2 cellular contexts compared by ENCODE assay signal in genomic region chr6:83592770-83593394, GRCh38.
TF ChIP-seq lines count a peak whose summit lies in the region.

No MANE protein-coding gene starts in this region.

TF ChIP-seq in GM23338, 12 proteins besides CTCF, POLR2A, EP300 and RAD21:
- TF ChIP-seq ZNF462 (CRISPR knock-in tag; IDR thresholded peaks at IDR 0.05) (0 out of 2 replicates have a peak, but pooled peaks have one; percentile 28), POLR2AphosphoS5 (IDR thresholded peaks at IDR 0.05; ENCODE audit: low read depth) (no peak)
TF ChIP-seq in GM23338: peak in this region for 1.

TF ChIP-seq in IMR-90, 13 proteins besides CTCF, POLR2A, EP300 and RAD21 (continued from another document):
- TF ChIP-seq, protein P1, sequence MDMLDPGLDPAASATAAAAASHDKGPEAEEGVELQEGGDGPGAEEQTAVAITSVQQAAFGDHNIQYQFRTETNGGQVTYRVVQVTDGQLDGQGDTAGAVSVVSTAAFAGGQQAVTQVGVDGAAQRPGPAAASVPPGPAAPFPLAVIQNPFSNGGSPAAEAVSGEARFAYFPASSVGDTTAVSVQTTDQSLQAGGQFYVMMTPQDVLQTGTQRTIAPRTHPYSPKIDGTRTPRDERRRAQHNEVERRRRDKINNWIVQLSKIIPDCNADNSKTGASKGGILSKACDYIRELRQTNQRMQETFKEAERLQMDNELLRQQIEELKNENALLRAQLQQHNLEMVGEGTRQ (IDR thresholded peaks at IDR 0.05; ENCODE audit: low read depth, low read length): no peak
- TF ChIP-seq CHD1 (IDR thresholded peaks at IDR 0.05; ENCODE audit: low read depth, low read length) (no peak), FOS (IDR thresholded peaks at IDR 0.05; ENCODE audit: low read depth, low read length) (no peak), RFX5 (IDR thresholded peaks at IDR 0.05; ENCODE audit: low read depth, low read length) (no peak), MXI1 (IDR thresholded peaks at IDR 0.05; ENCODE audit: borderline replicate concordance, low read depth, low read length) (no peak), RCOR1 (IDR thresholded peaks at IDR 0.05; ENCODE audit: insufficient replicate concordance, low read length) (no peak), BHLHE40 (IDR thresholded peaks at IDR 0.05; ENCODE audit: low read depth, low read length) (no peak), NFE2L2 (IDR thresholded peaks at IDR 0.05; ENCODE audit: low read depth, low read length) (no peak), ELK1 (IDR thresholded peaks at IDR 0.05; ENCODE audit: borderline replicate concordance, low read depth, low read length) (no peak), SMC3 (IDR thresholded peaks at IDR 0.05; ENCODE audit: low read depth, low read length) (no peak), CEBPB (IDR thresholded peaks at IDR 0.05; ENCODE audit: low read depth, low read length) (no peak)
